In the genomic region with DNA sequence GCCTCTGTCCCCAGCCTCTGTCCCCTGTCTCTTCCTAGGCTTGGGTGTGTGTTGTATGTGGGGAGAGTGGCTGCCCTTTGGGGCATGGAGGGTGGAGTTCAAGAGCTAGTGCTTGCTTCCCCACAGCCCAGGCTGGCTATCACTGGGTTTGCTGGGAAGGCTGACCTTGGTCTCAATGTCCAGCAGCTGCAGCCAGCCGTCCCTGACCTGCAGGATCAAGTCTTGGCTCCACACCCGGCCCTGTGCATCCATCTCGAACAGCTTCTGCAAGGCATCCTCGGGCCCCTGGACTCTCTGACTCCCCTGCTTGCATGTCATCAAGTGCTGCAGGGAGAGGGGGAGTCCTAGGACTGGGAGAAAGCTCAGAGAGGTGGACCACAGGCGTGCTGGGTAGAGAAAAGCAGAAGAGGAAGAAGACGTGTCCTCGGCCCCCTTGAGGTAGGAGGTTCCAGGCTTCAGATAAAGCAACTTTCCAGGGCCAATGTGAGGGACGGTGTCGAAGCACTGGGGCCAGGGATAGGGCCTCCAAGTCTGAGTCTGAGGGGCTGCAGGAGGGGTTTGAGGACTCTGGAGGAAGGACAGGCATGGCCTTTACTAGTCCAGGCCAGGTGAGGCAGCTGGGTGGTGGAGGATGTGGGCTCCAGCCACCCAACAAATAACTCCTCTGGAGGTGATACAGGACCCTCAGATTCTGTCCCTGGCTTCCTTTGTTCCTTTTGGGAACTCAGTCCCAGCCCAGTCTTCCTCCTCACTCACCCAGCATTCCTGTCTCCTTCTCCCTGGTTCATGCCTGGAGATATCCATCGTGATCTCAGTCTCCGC, we compare ENCODE assay signal across 1 cellular context.
TF ChIP-seq lines count a peak whose summit lies in the region.

No MANE protein-coding gene starts in this region.

TF ChIP-seq in K562, 482 proteins besides CTCF, POLR2A, EP300 and RAD21:
- TF ChIP-seq SPI1 (IDR thresholded peaks at IDR 0.05; ENCODE audit: borderline replicate concordance, low read depth, low read length) (peak; percentile 65; the same call in 1 of the 2 replicates), ZBTB1 (CRISPR knock-in tag; IDR thresholded peaks at IDR 0.05; ENCODE audit: borderline replicate concordance, low read depth) (no peak)
TF ChIP-seq in K562: peak in this region for 1.
